Comparison of ENCODE assay signal across 12 cellular contexts in the genomic region with DNA sequence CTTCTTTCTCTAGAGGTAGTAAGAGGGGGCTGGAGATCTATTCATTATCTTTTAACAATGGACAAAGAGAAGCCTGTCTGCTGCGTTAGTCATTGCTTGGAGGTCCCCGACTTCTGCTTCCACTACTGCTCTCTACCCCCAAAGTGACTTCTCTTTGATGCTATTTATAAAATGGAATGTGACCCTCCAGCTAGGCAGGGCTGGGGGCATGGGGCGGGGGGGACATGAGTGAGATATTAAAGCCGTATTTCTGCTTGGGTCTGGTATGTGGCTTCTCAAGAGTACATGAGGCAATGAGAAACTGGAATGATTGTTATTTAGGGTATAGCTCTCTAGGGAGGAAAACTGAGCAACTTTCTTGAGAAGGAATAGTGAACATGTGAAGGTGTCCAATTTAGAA. TPM values are rescaled to one million over a fixed set of nuclear protein-coding genes. Genes with fewer than 3 reads are reported as not detected.
A peak's percentile ranks its signal among the peaks of the same experiment; 100 is the strongest.
DNase-seq lines count a peak whose midpoint lies in the region; ATAC-seq and TF ChIP-seq lines count a peak whose summit lies in the region.
"Had no signal": no experiment of that assay in that cellular context is flagged by ENCODE, and none has a peak within 500 bp of the region (broad histone marks: within the 10 kb centered on the region; RNA-seq: fewer than 3 reads in every experiment).

No MANE protein-coding gene starts in this region.

- no peaks in the 10 kb centered on the region for H3K79me1 ChIP-seq in H9 (ENCODE audit: insufficient read depth, low read depth, low read length, poor library complexity, severe bottlenecking)

- TF ChIP-seq POLR2A in HCT116 (IDR thresholded peaks at IDR 0.05; ENCODE audit: borderline replicate concordance, extremely low read depth, insufficient read depth, insufficient read length): no peak

- TF ChIP-seq RAD21 in HCT116 (IDR thresholded peaks at IDR 0.05; ENCODE audit: low read depth): no peak

- no peak overlapping the region for H2AFZ ChIP-seq in HCT116 (ENCODE audit: low read depth, low read length, poor library complexity, severe bottlenecking)
- peak overlapping the region; percentile 10 for H2AFZ ChIP-seq in osteoblast (ENCODE audit: low read length)
- H2AFZ ChIP-seq in H9 (ENCODE audit: low read length): no peak overlapping the region

- RAD21 ChIA-PET in HCT116 (lab: Charles Lee; ENCODE audit: low non-redundant PET in 1 of 2, low total read pairs in 2 of 2, uncharacterized antibody in 2 of 2, unreplicated experiment in 2 of 2): no interaction called here

- no peak; the same call in 1 of the 2 replicates for ATAC-seq in HCT116
- peak; percentile 26 for ATAC-seq in foreskin keratinocyte
- no peak for ATAC-seq in HG03196 (IDR thresholded peaks at IDR 0.05; ENCODE audit: unreplicated experiment)

- peak overlapping the region; percentile 32 for H3K4me2 ChIP-seq in HCT116 (ENCODE audit: low read length)
- peak overlapping the region; percentile 30 for H3K4me2 ChIP-seq in osteoblast (ENCODE audit: insufficient read depth, low read length)
- no peak overlapping the region for H3K4me2 ChIP-seq in H9 (ENCODE audit: insufficient read depth, insufficient read length, low read length)

- no peak overlapping the region for H3K4me3 ChIP-seq in HCT116 (replicated peaks in 1 of 2; ENCODE audit: low read depth in 1 of 2, low read length in 2 of 2)
- H3K4me3 ChIP-seq in osteoblast (ENCODE audit: insufficient read depth, low read length): no peak overlapping the region
- H3K4me3 ChIP-seq: esophagus squamous epithelium had no signal

- no peak overlapping the region for H2AK5ac ChIP-seq in H9 (ENCODE audit: insufficient read length, low read length)

- no peak overlapping the region for H3T11ph ChIP-seq in H9 (ENCODE audit: low read length)

- POLR2A ChIA-PET in HCT116 (lab: Charles Lee): no interaction called here

- DNase-seq in HCT116 (ENCODE audit: low read depth, low spot score) (no peak), SW480 (ENCODE audit: low spot score) (peak; percentile 97), foreskin keratinocyte (no peak), osteoblast (ENCODE audit: insufficient read length, low spot score, missing footprints) (peak; percentile 37), DMS79 (lab: John Stamatoyannopoulos, UW) (no peak), H9 (no peak), cerebellar nuclear complex (lab: John Stamatoyannopoulos, UW) (no peak)
- DNase-seq: activated CD4-positive, alpha-beta memory T cell treated with anti-CD3 and anti-CD28 coated beads for 36 hours; esophagus squamous epithelium; substantia nigra had no signal

- H3K9me3 ChIP-seq in HCT116 (ENCODE audit: control insufficient read depth in 1 of 2, insufficient read depth in 1 of 2, low read depth in 1 of 2, low read length in 2 of 2): no peaks in the 10 kb centered on the region
- no peaks in the 10 kb centered on the region for H3K9me3 ChIP-seq in osteoblast (ENCODE audit: low read depth, low read length)
- no peaks in the 10 kb centered on the region for H3K9me3 ChIP-seq in H9 (ENCODE audit: control insufficient read depth, low read depth, low read length)
- H3K9me3 ChIP-seq: esophagus squamous epithelium had no signal

- H3K27ac Mint-ChIP-seq in H9: no peak overlapping the region
- H3K27ac Mint-ChIP-seq: activated CD4-positive, alpha-beta memory T cell treated with anti-CD3 and anti-CD28 coated beads for 36 hours; CD14-positive monocyte had no signal

- H3K36me3 ChIP-seq in HCT116 (ENCODE audit: control insufficient read depth in 1 of 2, insufficient read depth in 2 of 2, low read length in 2 of 2): no peaks in the 10 kb centered on the region
- no peaks in the 10 kb centered on the region for H3K36me3 ChIP-seq in osteoblast (ENCODE audit: insufficient read depth, low read length)
- H3K36me3 ChIP-seq: esophagus squamous epithelium had no signal

- H3K4me1 ChIP-seq in HCT116 (ENCODE audit: control insufficient read depth in 1 of 2, insufficient read depth in 2 of 2, low read length in 2 of 2) (no peaks in the 10 kb centered on the region; a peak in 1 of 4 replicates), foreskin keratinocyte (no peaks in the 10 kb centered on the region), osteoblast (ENCODE audit: insufficient read depth, low read length) (peaks cover 4% of the 10 kb centered on the region), H9 (ENCODE audit: insufficient read depth, low read length) (no peaks in the 10 kb centered on the region)
- H3K4me1 ChIP-seq: esophagus squamous epithelium had no signal

- H3K23ac ChIP-seq in H9 (ENCODE audit: insufficient read length, low read depth, low read length): no peak overlapping the region

- H3K4me3 Mint-ChIP-seq in H9: no peak overlapping the region
- H3K4me3 Mint-ChIP-seq: activated CD4-positive, alpha-beta memory T cell treated with anti-CD3 and anti-CD28 coated beads for 36 hours; CD14-positive monocyte had no signal

- H3K79me2 ChIP-seq in HCT116 (ENCODE audit: insufficient read depth, low read length) (no peaks in the 10 kb centered on the region), osteoblast (ENCODE audit: insufficient read depth, low read length) (no peaks in the 10 kb centered on the region), H9 (ENCODE audit: insufficient read depth, low read length) (no peaks in the 10 kb centered on the region)

- H3K27me3 Mint-ChIP-seq in H9 (ENCODE audit: low read depth): no peaks in the 10 kb centered on the region
- H3K27me3 Mint-ChIP-seq: activated CD4-positive, alpha-beta memory T cell treated with anti-CD3 and anti-CD28 coated beads for 36 hours had no signal

- BruUV-seq in HCT116 (replicated peaks; lab: Mats Ljungman, UMichigan): no TSS peak

- H3K9ac ChIP-seq in HCT116 (ENCODE audit: low read length) (no peak overlapping the region), H9 (ENCODE audit: extremely low read depth, insufficient read length, low read length) (no peak overlapping the region)

- H2BK120ac ChIP-seq in H9 (ENCODE audit: low read depth, low read length, poor library complexity, severe bottlenecking): no peak overlapping the region

- H3K27me3 ChIP-seq in HCT116 (ENCODE audit: insufficient read depth, low read length) (no peaks in the 10 kb centered on the region), foreskin keratinocyte (no peaks in the 10 kb centered on the region), osteoblast (ENCODE audit: insufficient read depth, low read length) (no peaks in the 10 kb centered on the region), H9 (ENCODE audit: insufficient read depth, low read length) (no peaks in the 10 kb centered on the region)
- H3K27me3 ChIP-seq: esophagus squamous epithelium had no signal

- H3K23me2 ChIP-seq in H9 (ENCODE audit: insufficient read length, low read depth, low read length, poor library complexity, severe bottlenecking): no peaks in the 10 kb centered on the region

- H3K4me1 Mint-ChIP-seq in H9: peaks cover 6 to 9% of the 10 kb centered on the region in 2 experiments

- no peaks in the 10 kb centered on the region for H3K9me2 ChIP-seq in HCT116 (ENCODE audit: insufficient read depth)

- H2BK5ac ChIP-seq in H9 (ENCODE audit: insufficient read length, low read length): no peak overlapping the region

- CTCF ChIA-PET in HCT116 (lab: Charles Lee): no interaction called here

- no peak overlapping the region for H3K56ac ChIP-seq in H9 (ENCODE audit: insufficient read length, low read depth, low read length)

- no peak overlapping the region for H4K5ac ChIP-seq in H9 (ENCODE audit: insufficient read length, low read depth, low read length)

- no peaks in the 10 kb centered on the region for H3K36me3 Mint-ChIP-seq in H9 (ENCODE audit: insufficient read depth in 1 of 3, low read depth in 3 of 3)
- H3K36me3 Mint-ChIP-seq: activated CD4-positive, alpha-beta memory T cell treated with anti-CD3 and anti-CD28 coated beads for 36 hours; CD14-positive monocyte had no signal

- H2BK20ac ChIP-seq in H9 (ENCODE audit: low read depth, low read length, poor library complexity, severe bottlenecking): no peak overlapping the region

- TF ChIP-seq CTCF in HCT116 (IDR thresholded peaks at IDR 0.05 in 2 of 3, conservative IDR thresholded peaks at IDR 0.05 in 1 of 3; ENCODE audit: borderline replicate concordance in 1 of 3, insufficient read depth in 1 of 3, low read depth in 2 of 3, low read length in 2 of 3): no peak
- TF ChIP-seq CTCF in foreskin keratinocyte (conservative IDR thresholded peaks at IDR 0.05): no peak
- no peak for TF ChIP-seq CTCF in osteoblast (IDR thresholded peaks at IDR 0.05; ENCODE audit: extremely low read depth, low read depth, low read length)
- TF ChIP-seq CTCF in H9 (conservative IDR thresholded peaks at IDR 0.05): no peak

- H3K4ac ChIP-seq in H9 (ENCODE audit: low read depth, low read length): no peak overlapping the region

- no peaks in the 10 kb centered on the region for H4K20me1 ChIP-seq in HCT116 (ENCODE audit: insufficient read depth)
- no peaks in the 10 kb centered on the region for H4K20me1 ChIP-seq in osteoblast (ENCODE audit: insufficient read depth, low read length)
- no peaks in the 10 kb centered on the region for H4K20me1 ChIP-seq in H9 (ENCODE audit: control insufficient read depth, insufficient read depth, insufficient read length)

- no CpG with 5 or more reads among the region's 4 CpGs for WGBS in H9 (ENCODE audit: extremely low coverage, insufficient read length, low lambda C conversion rate)

- H2BK15ac ChIP-seq in H9 (ENCODE audit: low read depth, low read length): no peak overlapping the region

- H4K8ac ChIP-seq in H9 (replicated peaks; ENCODE audit: insufficient read length, low read depth, low read length): no peak overlapping the region

- no peak overlapping the region for H3K14ac ChIP-seq in H9 (ENCODE audit: insufficient read depth, low read length)

- no peak overlapping the region for H4K91ac ChIP-seq in H9 (ENCODE audit: insufficient read length, low read depth, low read length)

- H3K27ac ChIP-seq in HCT116 (ENCODE audit: low read depth, low read length): no peak overlapping the region
- no peak overlapping the region for H3K27ac ChIP-seq in foreskin keratinocyte
- H3K27ac ChIP-seq in osteoblast (ENCODE audit: low read depth, low read length): no peak overlapping the region
- H3K27ac ChIP-seq in H9 (ENCODE audit: insufficient read length, low read depth, low read length): no peak overlapping the region
- H3K27ac ChIP-seq: esophagus squamous epithelium had no signal

- no peak overlapping the region for H3K18ac ChIP-seq in H9 (ENCODE audit: insufficient read length, low read depth, low read length)

- intact Hi-C loops in HCT116 (cut with micrococcal nuclease): no loop called here

- no peaks in the 10 kb centered on the region for H3K9me3 Mint-ChIP-seq in H9
- H3K9me3 Mint-ChIP-seq: activated CD4-positive, alpha-beta memory T cell treated with anti-CD3 and anti-CD28 coated beads for 36 hours had no signal

- H2BK12ac ChIP-seq in H9 (ENCODE audit: insufficient read length, low read depth, low read length): no peak overlapping the region

TF ChIP-seq in HCT116, 20 proteins besides CTCF, POLR2A, EP300 and RAD21 (continues in another document):
- no peak for TF ChIP-seq EGR1 (IDR thresholded peaks at IDR 0.05; ENCODE audit: low read depth)

RNA-seq across cellular contexts. Expression of a gene that starts 41.4 kb away (rescaled TPM):
- total RNA-seq in HCT116 (2021; ENCODE audit: unreplicated experiment) (41.2 TPM), foreskin keratinocyte (38.4 and 39.7 TPM in 2 replicates), osteoblast (138 and 145 TPM in 2 replicates), H9 (2021) (39.9 and 40.6 TPM in 2 replicates)
- 9.8 and 12.5 TPM in 2 replicates for polyA plus RNA-seq in HCT116 (2012)
- 16.4 and 18.2 TPM in 2 replicates for polyA plus RNA-seq in foreskin keratinocyte

Comparison
In these comparisons a context has a peak if more than half of its experiments do, and no peak if none do; other contexts are left out.
1. DNase-seq: peak in SW480 (single experiment) and osteoblast (single experiment); none in HCT116 (single experiment), foreskin keratinocyte (0 of 2), DMS79 (single experiment), H9 (single experiment) and cerebellar nuclear complex (0 of 2).